ENCODE assay signal across 18 cellular contexts in genomic region chr17:68809148-68809547, GRCh38.
DNase-seq lines count a peak whose midpoint lies in the region; ATAC-seq and TF ChIP-seq lines count a peak whose summit lies in the region.
"Had no signal": no experiment of that assay in that cellular context is flagged by ENCODE, and none has a peak within 500 bp of the region (broad histone marks: within the 10 kb centered on the region; RNA-seq: fewer than 3 reads in every experiment).

No MANE protein-coding gene starts in this region.

- no peaks in the 10 kb centered on the region for H3K36me3 ChIP-seq in GM23338 (ENCODE audit: insufficient read depth)
- no peaks in the 10 kb centered on the region for H3K36me3 ChIP-seq in left ventricle myocardium inferior
- H3K36me3 ChIP-seq in upper lobe of right lung: no peaks in the 10 kb centered on the region
- no peaks in the 10 kb centered on the region for H3K36me3 ChIP-seq in colonic mucosa
- H3K36me3 ChIP-seq: BE2C had no signal

- intact Hi-C loops in left ventricle myocardium inferior (cut with micrococcal nuclease): no loop called here
- intact Hi-C loops in upper lobe of right lung (cut with DNase I): no loop called here
- intact Hi-C loops in colonic mucosa (cut with DNase I): no loop called here
- intact Hi-C loops in CD14-positive monocyte (cut with micrococcal nuclease): no loop called here

- H3K27ac Mint-ChIP-seq in GM23338: no peak overlapping the region
- no peak overlapping the region for H3K27ac Mint-ChIP-seq in CD14-positive monocyte
- H3K27ac Mint-ChIP-seq: CD4-positive, alpha-beta T cell; HFFc6 had no signal

- no peak overlapping the region for H3K9ac ChIP-seq in colonic mucosa (ENCODE audit: low read depth in 2 of 2, low read length in 2 of 2)

- H3K27me3 Mint-ChIP-seq in GM23338 (ENCODE audit: insufficient read depth, low read depth, poor library complexity) (peaks cover 1% of the 10 kb centered on the region), CD14-positive monocyte (ENCODE audit: low read depth in 3 of 3) (peaks cover 0 to 2% (median 0%) of the 10 kb centered on the region in 3 donors)
- H3K27me3 Mint-ChIP-seq: CD4-positive, alpha-beta T cell had no signal

- H3K4me1 Mint-ChIP-seq in GM23338 (no peaks in the 10 kb centered on the region), CD14-positive monocyte (peaks cover 9% of the 10 kb centered on the region)

- peak overlapping the region; percentile 90; the same call in 1 of the 2 replicates for H2AFZ ChIP-seq in GM23338

- DNase-seq in G401 (ENCODE audit: low spot score) (peak; percentile 32), GM23338 (ENCODE audit: low spot score) (no peak), left ventricle myocardium inferior (no peak), upper lobe of right lung (no peak), colonic mucosa (no peak), CD14-positive monocyte (ENCODE audit: low spot score) (no peak)
- DNase-seq: ACHN; BE2C; C1 segment of cervical spinal cord; Caco-2; CD4-positive, alpha-beta T cell; GDM1; GOT3; H7; HFFc6; IMR-90 had no signal

- H3K9me3 ChIP-seq in left ventricle myocardium inferior (replicated peaks): peaks cover 9% of the 10 kb centered on the region
- no peaks in the 10 kb centered on the region for H3K9me3 ChIP-seq in upper lobe of right lung
- H3K9me3 ChIP-seq in colonic mucosa: no peaks in the 10 kb centered on the region
- H3K9me3 ChIP-seq: BE2C, Caco-2 had no signal

- in situ Hi-C loops in G401 (cut with HindIII; ENCODE audit: low sequenced_read_pairs): no loop called here

- no peaks in the 10 kb centered on the region for H3K27me3 ChIP-seq in GM23338 (ENCODE audit: insufficient read depth)
- no peaks in the 10 kb centered on the region for H3K27me3 ChIP-seq in left ventricle myocardium inferior (ENCODE audit: low read depth)
- no peaks in the 10 kb centered on the region for H3K27me3 ChIP-seq in upper lobe of right lung
- no peaks in the 10 kb centered on the region for H3K27me3 ChIP-seq in colonic mucosa

- H3K27ac ChIP-seq in GM23338 (ENCODE audit: low read depth) (no peak overlapping the region), left ventricle myocardium inferior (replicated peaks) (peak overlapping the region; percentile 64), upper lobe of right lung (peak overlapping the region; percentile 39), colonic mucosa (no peak overlapping the region)

- H3F3A ChIP-seq in GM23338 (replicated peaks; ENCODE audit: low read depth): no peaks in the 10 kb centered on the region

- H3K9me2 ChIP-seq in GM23338 (ENCODE audit: insufficient read depth): no peaks in the 10 kb centered on the region; the same call in 1 of the 2 replicates

- H3K9me3 Mint-ChIP-seq in GM23338: peaks cover 5% of the 10 kb centered on the region; the same call in 1 of the 3 replicates
- H3K9me3 Mint-ChIP-seq in CD14-positive monocyte: peaks cover 2 to 10% (median 5%) of the 10 kb centered on the region in 7 donors
- H3K9me3 Mint-ChIP-seq: CD4-positive, alpha-beta T cell had no signal

- no peak for ATAC-seq in GM23338
- no peak for ATAC-seq in upper lobe of right lung
- no peak for ATAC-seq in HG02981 (IDR thresholded peaks at IDR 0.05; ENCODE audit: unreplicated experiment)
- ATAC-seq: HCT116 had no signal

- H3K36me3 Mint-ChIP-seq in GM23338 (ENCODE audit: low read depth) (no peaks in the 10 kb centered on the region), CD14-positive monocyte (peaks cover 0 to 1% of the 10 kb centered on the region in 2 donors)

- TF ChIP-seq CTCF in GM23338 (conservative IDR thresholded peaks at IDR 0.05; ENCODE audit: low read depth in 2 of 2) (no peak), left ventricle myocardium inferior (IDR thresholded peaks at IDR 0.05; ENCODE audit: borderline replicate concordance) (no peak), upper lobe of right lung (IDR thresholded peaks at IDR 0.05) (no peak), colonic mucosa (IDR thresholded peaks at IDR 0.05) (no peak), CD14-positive monocyte (IDR thresholded peaks at IDR 0.05) (no peak)

- H3K4me3 ChIP-seq in GM23338: no peak overlapping the region
- no peak overlapping the region for H3K4me3 ChIP-seq in left ventricle myocardium inferior
- no peak overlapping the region for H3K4me3 ChIP-seq in upper lobe of right lung
- H3K4me3 ChIP-seq in colonic mucosa: no peak overlapping the region

- H3K4me3 Mint-ChIP-seq in GM23338 (no peak overlapping the region), CD14-positive monocyte (no peak overlapping the region)
- H3K4me3 Mint-ChIP-seq: CD4-positive, alpha-beta T cell; HFFc6 had no signal

- H3K4me2 ChIP-seq in GM23338: no peak overlapping the region

- no peaks in the 10 kb centered on the region for H4K20me1 ChIP-seq in GM23338 (replicated peaks; ENCODE audit: insufficient read depth)

- no peaks in the 10 kb centered on the region for H3K4me1 ChIP-seq in GM23338 (ENCODE audit: insufficient read depth)
- peaks cover 21% of the 10 kb centered on the region for H3K4me1 ChIP-seq in left ventricle myocardium inferior
- H3K4me1 ChIP-seq in upper lobe of right lung: no peaks in the 10 kb centered on the region
- H3K4me1 ChIP-seq in colonic mucosa: no peaks in the 10 kb centered on the region
- H3K4me1 ChIP-seq: BE2C, Caco-2 had no signal

- no peaks in the 10 kb centered on the region for H3K79me2 ChIP-seq in GM23338 (replicated peaks; ENCODE audit: insufficient read depth)

TF ChIP-seq in GM23338, 12 proteins besides CTCF, POLR2A, EP300 and RAD21 (continues in another document):
- TF ChIP-seq CREB1 (CRISPR knock-in tag; IDR thresholded peaks at IDR 0.05; ENCODE audit: low read depth) (no peak), REST (IDR thresholded peaks at IDR 0.05; ENCODE audit: unreplicated experiment) (no peak), ZNF114 (CRISPR knock-in tag; IDR thresholded peaks at IDR 0.05) (no peak), ETS1 (IDR thresholded peaks at IDR 0.05) (no peak), POLR2AphosphoS5 (IDR thresholded peaks at IDR 0.05; ENCODE audit: low read depth) (no peak), NANOG (IDR thresholded peaks at IDR 0.05; ENCODE audit: borderline replicate concordance) (no peak)

Comparison
In these comparisons a context has a peak if more than half of its experiments do, and no peak if none do; other contexts are left out.
1. H3K27ac ChIP-seq: peak in left ventricle myocardium inferior (single experiment) and upper lobe of right lung (single experiment); none in GM23338 (single experiment) and colonic mucosa (single experiment).